1 cellular context compared by ENCODE assay signal in the genomic region with DNA sequence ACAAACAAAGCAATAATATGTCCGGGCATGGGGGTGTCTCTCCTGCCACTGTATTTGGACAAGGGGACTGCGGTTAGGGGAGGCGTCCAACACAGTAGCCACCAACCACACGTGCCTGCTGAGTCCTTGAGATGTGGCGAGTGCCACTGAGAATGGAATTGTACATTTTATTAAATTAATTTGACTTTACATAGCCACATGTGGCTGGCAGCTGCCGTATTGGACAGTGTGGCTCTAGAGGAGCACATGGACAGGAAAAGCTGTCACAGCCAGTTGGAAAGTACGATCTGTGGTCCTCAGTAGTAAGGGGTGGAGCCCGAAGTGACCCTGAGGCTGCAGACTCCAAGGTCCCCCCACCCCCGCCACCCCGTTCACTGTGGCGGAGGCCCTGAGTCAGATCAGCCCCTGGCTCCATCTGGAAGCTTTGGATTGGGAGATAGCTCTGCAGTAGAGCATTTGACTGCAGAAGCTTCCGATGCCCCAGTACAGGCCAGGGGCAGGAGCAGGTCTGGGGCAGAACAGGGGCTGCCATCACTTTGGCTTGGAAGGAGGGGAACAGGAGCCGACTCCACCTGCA.
TF ChIP-seq lines count a peak whose summit lies in the region.

No MANE protein-coding gene starts in this region.

TF ChIP-seq in HepG2, 621 proteins besides CTCF, POLR2A, EP300 and RAD21 (continued from another document):
- TF ChIP-seq ZNF136 (CRISPR knock-in tag; IDR thresholded peaks at IDR 0.05; ENCODE audit: low read depth) (no peak), MYC (CRISPR knock-in tag; IDR thresholded peaks at IDR 0.05; ENCODE audit: borderline replicate concordance) (no peak), CCDC6 (CRISPR knock-in tag; IDR thresholded peaks at IDR 0.05) (no peak), NRL (CRISPR knock-in tag; IDR thresholded peaks at IDR 0.05; ENCODE audit: borderline replicate concordance) (no peak), SMARCE1 (IDR thresholded peaks at IDR 0.05; ENCODE audit: borderline replicate concordance) (no peak), SRSF9 (IDR thresholded peaks at IDR 0.05; ENCODE audit: borderline replicate concordance, insufficient read depth, low read depth, low read length, poor library complexity, severe bottlenecking) (no peak), BORCS8-MEF2B (CRISPR knock-in tag; IDR thresholded peaks at IDR 0.05) (no peak), ZNF17 (CRISPR knock-in tag; IDR thresholded peaks at IDR 0.05) (no peak), KLF6 (CRISPR knock-in tag; IDR thresholded peaks at IDR 0.05) (no peak), ZNF746 (CRISPR knock-in tag; IDR thresholded peaks at IDR 0.05) (no peak), ELF4 (CRISPR knock-in tag; IDR thresholded peaks at IDR 0.05; ENCODE audit: borderline replicate concordance) (no peak)
- TF ChIP-seq, protein P1, sequence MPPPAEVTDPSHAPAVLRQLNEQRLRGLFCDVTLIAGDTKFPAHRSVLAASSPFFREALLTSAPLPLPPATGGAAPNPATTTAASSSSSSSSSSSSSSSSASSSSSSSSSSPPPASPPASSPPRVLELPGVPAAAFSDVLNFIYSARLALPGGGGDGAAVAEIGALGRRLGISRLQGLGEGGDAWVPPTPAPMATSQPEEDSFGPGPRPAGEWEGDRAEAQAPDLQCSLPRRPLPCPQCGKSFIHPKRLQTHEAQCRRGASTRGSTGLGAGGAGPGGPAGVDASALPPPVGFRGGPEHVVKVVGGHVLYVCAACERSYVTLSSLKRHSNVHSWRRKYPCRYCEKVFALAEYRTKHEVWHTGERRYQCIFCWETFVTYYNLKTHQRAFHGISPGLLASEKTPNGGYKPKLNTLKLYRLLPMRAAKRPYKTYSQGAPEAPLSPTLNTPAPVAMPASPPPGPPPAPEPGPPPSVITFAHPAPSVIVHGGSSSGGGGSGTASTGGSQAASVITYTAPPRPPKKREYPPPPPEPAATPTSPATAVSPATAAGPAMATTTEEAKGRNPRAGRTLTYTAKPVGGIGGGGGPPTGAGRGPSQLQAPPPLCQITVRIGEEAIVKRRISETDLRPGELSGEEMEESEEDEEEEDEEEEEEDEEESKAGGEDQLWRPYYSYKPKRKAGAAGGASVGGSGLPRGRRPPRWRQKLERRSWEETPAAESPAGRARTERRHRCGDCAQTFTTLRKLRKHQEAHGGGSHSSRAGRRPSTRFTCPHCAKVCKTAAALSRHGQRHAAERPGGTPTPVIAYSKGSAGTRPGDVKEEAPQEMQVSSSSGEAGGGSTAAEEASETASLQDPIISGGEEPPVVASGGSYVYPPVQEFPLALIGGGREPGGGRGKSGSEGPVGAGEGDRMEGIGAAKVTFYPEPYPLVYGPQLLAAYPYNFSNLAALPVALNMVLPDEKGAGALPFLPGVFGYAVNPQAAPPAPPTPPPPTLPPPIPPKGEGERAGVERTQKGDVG (CRISPR knock-in tag; IDR thresholded peaks at IDR 0.05; ENCODE audit: borderline replicate concordance) = no peak
- TF ChIP-seq, protein P2, sequence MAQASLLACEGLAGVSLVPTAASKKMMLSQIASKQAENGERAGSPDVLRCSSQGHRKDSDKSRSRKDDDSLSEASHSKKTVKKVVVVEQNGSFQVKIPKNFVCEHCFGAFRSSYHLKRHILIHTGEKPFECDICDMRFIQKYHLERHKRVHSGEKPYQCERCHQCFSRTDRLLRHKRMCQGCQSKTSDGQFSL (CRISPR knock-in tag; IDR thresholded peaks at IDR 0.05) = no peak
- TF ChIP-seq, protein P3, sequence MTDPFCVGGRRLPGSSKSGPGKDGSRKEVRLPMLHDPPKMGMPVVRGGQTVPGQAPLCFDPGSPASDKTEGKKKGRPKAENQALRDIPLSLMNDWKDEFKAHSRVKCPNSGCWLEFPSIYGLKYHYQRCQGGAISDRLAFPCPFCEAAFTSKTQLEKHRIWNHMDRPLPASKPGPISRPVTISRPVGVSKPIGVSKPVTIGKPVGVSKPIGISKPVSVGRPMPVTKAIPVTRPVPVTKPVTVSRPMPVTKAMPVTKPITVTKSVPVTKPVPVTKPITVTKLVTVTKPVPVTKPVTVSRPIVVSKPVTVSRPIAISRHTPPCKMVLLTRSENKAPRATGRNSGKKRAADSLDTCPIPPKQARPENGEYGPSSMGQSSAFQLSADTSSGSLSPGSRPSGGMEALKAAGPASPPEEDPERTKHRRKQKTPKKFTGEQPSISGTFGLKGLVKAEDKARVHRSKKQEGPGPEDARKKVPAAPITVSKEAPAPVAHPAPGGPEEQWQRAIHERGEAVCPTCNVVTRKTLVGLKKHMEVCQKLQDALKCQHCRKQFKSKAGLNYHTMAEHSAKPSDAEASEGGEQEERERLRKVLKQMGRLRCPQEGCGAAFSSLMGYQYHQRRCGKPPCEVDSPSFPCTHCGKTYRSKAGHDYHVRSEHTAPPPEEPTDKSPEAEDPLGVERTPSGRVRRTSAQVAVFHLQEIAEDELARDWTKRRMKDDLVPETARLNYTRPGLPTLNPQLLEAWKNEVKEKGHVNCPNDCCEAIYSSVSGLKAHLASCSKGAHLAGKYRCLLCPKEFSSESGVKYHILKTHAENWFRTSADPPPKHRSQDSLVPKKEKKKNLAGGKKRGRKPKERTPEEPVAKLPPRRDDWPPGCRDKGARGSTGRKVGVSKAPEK (CRISPR knock-in tag; IDR thresholded peaks at IDR 0.05; ENCODE audit: borderline replicate concordance) = no peak
- TF ChIP-seq, protein P4, sequence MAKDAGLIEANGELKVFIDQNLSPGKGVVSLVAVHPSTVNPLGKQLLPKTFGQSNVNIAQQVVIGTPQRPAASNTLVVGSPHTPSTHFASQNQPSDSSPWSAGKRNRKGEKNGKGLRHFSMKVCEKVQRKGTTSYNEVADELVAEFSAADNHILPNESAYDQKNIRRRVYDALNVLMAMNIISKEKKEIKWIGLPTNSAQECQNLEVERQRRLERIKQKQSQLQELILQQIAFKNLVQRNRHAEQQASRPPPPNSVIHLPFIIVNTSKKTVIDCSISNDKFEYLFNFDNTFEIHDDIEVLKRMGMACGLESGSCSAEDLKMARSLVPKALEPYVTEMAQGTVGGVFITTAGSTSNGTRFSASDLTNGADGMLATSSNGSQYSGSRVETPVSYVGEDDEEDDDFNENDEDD (CRISPR knock-in tag; IDR thresholded peaks at IDR 0.05; ENCODE audit: borderline replicate concordance) = no peak
TF ChIP-seq in HepG2: peak in this region for 0.
